1 cellular context compared by ENCODE assay signal in the genomic region with DNA sequence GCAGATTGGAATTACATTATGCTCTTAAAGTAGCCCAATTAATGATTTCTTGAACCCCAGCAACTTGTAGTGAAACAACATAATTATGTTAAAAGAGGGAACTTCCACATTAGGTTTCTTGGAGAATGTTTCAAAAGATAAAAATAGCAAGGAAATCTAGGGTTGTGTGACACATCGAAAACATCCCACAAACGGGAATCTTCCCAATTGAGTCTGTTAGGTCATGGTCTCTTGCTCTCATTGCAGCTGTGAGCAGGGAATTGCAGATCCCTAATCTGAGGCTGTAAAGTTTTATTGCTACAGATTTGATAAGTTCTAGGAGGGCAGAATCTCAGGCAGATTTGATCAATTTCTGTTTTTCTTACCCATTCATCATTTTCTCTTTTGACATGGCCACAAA.
TF ChIP-seq lines count a peak whose summit lies in the region.

No MANE protein-coding gene starts in this region.

TF ChIP-seq in GM12878, 131 proteins besides CTCF, POLR2A, EP300 and RAD21:
- TF ChIP-seq NBN (IDR thresholded peaks at IDR 0.05) (no peak), IKZF2 (IDR thresholded peaks at IDR 0.05) (no peak), MYC (IDR thresholded peaks at IDR 0.05; ENCODE audit: insufficient read depth, insufficient read length, insufficient replicate concordance, low read length, severe bottlenecking) (no peak), NR2C2 (IDR thresholded peaks at IDR 0.05; ENCODE audit: borderline replicate concordance, control insufficient read depth, insufficient read length, low read depth) (no peak), CEBPB (IDR thresholded peaks at IDR 0.05; ENCODE audit: borderline replicate concordance in 1 of 2, low read depth in 2 of 2, low read length in 2 of 2) (no peak), GATAD2B (conservative IDR thresholded peaks at IDR 0.05; ENCODE audit: low read depth) (no peak), SMARCA5 (IDR thresholded peaks at IDR 0.05) (no peak), MXI1 (IDR thresholded peaks at IDR 0.05; ENCODE audit: low read depth, low read length) (no peak), TCF3 (IDR thresholded peaks at IDR 0.05; ENCODE audit: borderline replicate concordance, insufficient read depth, low read depth, low read length) (no peak), GABPA (IDR thresholded peaks at IDR 0.05; ENCODE audit: low read depth) (no peak), TARDBP (IDR thresholded peaks at IDR 0.05; ENCODE audit: borderline replicate concordance) (no peak), ZNF622 (IDR thresholded peaks at IDR 0.05) (no peak), ZNF207 (IDR thresholded peaks at IDR 0.05; ENCODE audit: borderline replicate concordance) (no peak)
- TF ChIP-seq, protein P1, sequence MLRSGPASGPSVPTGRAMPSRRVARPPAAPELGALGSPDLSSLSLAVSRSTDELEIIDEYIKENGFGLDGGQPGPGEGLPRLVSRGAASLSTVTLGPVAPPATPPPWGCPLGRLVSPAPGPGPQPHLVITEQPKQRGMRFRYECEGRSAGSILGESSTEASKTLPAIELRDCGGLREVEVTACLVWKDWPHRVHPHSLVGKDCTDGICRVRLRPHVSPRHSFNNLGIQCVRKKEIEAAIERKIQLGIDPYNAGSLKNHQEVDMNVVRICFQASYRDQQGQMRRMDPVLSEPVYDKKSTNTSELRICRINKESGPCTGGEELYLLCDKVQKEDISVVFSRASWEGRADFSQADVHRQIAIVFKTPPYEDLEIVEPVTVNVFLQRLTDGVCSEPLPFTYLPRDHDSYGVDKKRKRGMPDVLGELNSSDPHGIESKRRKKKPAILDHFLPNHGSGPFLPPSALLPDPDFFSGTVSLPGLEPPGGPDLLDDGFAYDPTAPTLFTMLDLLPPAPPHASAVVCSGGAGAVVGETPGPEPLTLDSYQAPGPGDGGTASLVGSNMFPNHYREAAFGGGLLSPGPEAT (IDR thresholded peaks at IDR 0.05; ENCODE audit: low read depth), result no peak
- TF ChIP-seq, protein P2, sequence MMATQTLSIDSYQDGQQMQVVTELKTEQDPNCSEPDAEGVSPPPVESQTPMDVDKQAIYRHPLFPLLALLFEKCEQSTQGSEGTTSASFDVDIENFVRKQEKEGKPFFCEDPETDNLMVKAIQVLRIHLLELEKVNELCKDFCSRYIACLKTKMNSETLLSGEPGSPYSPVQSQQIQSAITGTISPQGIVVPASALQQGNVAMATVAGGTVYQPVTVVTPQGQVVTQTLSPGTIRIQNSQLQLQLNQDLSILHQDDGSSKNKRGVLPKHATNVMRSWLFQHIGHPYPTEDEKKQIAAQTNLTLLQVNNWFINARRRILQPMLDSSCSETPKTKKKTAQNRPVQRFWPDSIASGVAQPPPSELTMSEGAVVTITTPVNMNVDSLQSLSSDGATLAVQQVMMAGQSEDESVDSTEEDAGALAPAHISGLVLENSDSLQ (IDR thresholded peaks at IDR 0.05), result no peak
- TF ChIP-seq, protein P3, sequence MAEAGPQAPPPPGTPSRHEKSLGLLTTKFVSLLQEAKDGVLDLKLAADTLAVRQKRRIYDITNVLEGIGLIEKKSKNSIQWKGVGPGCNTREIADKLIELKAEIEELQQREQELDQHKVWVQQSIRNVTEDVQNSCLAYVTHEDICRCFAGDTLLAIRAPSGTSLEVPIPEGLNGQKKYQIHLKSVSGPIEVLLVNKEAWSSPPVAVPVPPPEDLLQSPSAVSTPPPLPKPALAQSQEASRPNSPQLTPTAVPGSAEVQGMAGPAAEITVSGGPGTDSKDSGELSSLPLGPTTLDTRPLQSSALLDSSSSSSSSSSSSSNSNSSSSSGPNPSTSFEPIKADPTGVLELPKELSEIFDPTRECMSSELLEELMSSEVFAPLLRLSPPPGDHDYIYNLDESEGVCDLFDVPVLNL (IDR thresholded peaks at IDR 0.05; ENCODE audit: low read depth, low read length), result no peak
- TF ChIP-seq, protein P4, sequence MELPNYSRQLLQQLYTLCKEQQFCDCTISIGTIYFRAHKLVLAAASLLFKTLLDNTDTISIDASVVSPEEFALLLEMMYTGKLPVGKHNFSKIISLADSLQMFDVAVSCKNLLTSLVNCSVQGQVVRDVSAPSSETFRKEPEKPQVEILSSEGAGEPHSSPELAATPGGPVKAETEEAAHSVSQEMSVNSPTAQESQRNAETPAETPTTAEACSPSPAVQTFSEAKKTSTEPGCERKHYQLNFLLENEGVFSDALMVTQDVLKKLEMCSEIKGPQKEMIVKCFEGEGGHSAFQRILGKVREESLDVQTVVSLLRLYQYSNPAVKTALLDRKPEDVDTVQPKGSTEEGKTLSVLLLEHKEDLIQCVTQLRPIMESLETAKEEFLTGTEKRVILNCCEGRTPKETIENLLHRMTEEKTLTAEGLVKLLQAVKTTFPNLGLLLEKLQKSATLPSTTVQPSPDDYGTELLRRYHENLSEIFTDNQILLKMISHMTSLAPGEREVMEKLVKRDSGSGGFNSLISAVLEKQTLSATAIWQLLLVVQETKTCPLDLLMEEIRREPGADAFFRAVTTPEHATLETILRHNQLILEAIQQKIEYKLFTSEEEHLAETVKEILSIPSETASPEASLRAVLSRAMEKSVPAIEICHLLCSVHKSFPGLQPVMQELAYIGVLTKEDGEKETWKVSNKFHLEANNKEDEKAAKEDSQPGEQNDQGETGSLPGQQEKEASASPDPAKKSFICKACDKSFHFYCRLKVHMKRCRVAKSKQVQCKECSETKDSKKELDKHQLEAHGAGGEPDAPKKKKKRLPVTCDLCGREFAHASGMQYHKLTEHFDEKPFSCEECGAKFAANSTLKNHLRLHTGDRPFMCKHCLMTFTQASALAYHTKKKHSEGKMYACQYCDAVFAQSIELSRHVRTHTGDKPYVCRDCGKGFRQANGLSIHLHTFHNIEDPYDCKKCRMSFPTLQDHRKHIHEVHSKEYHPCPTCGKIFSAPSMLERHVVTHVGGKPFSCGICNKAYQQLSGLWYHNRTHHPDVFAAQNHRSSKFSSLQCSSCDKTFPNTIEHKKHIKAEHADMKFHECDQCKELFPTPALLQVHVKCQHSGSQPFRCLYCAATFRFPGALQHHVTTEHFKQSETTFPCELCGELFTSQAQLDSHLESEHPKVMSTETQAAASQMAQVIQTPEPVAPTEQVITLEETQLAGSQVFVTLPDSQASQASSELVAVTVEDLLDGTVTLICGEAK (IDR thresholded peaks at IDR 0.05; ENCODE audit: borderline replicate concordance), result no peak
- TF ChIP-seq, protein P5, sequence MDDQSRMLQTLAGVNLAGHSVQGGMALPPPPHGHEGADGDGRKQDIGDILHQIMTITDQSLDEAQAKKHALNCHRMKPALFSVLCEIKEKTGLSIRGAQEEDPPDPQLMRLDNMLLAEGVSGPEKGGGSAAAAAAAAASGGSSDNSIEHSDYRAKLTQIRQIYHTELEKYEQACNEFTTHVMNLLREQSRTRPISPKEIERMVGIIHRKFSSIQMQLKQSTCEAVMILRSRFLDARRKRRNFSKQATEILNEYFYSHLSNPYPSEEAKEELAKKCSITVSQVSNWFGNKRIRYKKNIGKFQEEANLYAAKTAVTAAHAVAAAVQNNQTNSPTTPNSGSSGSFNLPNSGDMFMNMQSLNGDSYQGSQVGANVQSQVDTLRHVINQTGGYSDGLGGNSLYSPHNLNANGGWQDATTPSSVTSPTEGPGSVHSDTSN (IDR thresholded peaks at IDR 0.05; ENCODE audit: insufficient replicate concordance, low read depth, low read length), result no peak
